Comparison of ENCODE assay signal across 21 cellular contexts in the genomic region with DNA sequence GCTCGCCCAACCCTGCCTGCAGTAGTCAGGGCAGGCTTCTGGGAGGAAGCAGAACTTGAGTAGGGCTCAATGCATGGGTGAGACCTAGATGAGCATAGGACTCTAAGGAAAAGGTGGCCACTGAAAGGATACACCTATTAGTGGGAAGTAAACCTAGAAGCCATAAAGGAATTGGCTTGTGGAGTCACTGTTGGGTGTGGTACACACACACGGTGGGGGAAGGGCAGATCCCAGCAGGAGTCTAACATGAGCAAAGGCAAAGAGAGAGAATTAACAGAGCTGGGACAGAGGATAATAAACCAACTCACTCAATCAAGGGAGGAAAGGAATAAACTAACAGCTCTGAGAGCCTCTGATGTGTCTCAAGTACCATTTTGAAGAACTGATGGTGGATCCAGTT.
"Had no signal": no experiment of that assay in that cellular context is flagged by ENCODE, and none has a peak within 500 bp of the region (broad histone marks: within the 10 kb centered on the region; RNA-seq: fewer than 3 reads in every experiment).

No MANE protein-coding gene starts in this region.

- H3K4me3 ChIP-seq: ascending aorta, lung, ovary, right lobe of liver had no signal

- H3K4me1 ChIP-seq: ascending aorta had no signal

- H3K27me3 ChIP-seq: ascending aorta, brain microvascular endothelial cell, ovary, right lobe of liver had no signal

- H3K27ac ChIP-seq: ascending aorta, brain microvascular endothelial cell, ovary, right lobe of liver, VCaP had no signal

- FAIRE-seq: islet of Langerhans had no signal

- H3K9me3 Mint-ChIP-seq: activated naive CD4-positive, alpha-beta T cell treated with anti-CD3 and anti-CD28 coated beads, Interleukin-2, amount 50 U/mL, for 72 hours; natural killer cell treated with Interleukin-12 subunit alpha and Interleukin-12 subunit beta and Interleukin-15 and Interleukin-18, amount 100 ng/mL, for 72 hours; T-cell; T-helper 2 cell treated with Interferon-gamma antibody and Interleukin-4, amounts not matched to agents 5 μg/mL and 100 μg/mL, for 36 hours had no signal

- H3K27me3 Mint-ChIP-seq: natural killer cell treated with Interleukin-12 subunit alpha and Interleukin-12 subunit beta and Interleukin-15 and Interleukin-18, amount 100 ng/mL, for 72 hours; T-cell had no signal

- H3K36me3 Mint-ChIP-seq: activated naive CD4-positive, alpha-beta T cell treated with anti-CD3 and anti-CD28 coated beads, Interleukin-2, amount 50 U/mL, for 72 hours; mesothelial cell of epicardium; natural killer cell treated with Interleukin-12 subunit alpha and Interleukin-12 subunit beta and Interleukin-15 and Interleukin-18, amount 100 ng/mL, for 72 hours had no signal

- H3K27ac Mint-ChIP-seq: mesothelial cell of epicardium; natural killer cell treated with Interleukin-12 subunit alpha and Interleukin-12 subunit beta and Interleukin-15 and Interleukin-18, amount 100 ng/mL, for 72 hours; T-cell; T-helper 2 cell treated with Interferon-gamma antibody and Interleukin-4, amounts not matched to agents 5 μg/mL and 100 μg/mL, for 36 hours had no signal

- H3K4me3 Mint-ChIP-seq: mesothelial cell of epicardium; natural killer cell treated with Interleukin-12 subunit alpha and Interleukin-12 subunit beta and Interleukin-15 and Interleukin-18, amount 100 ng/mL, for 72 hours; T-cell; T-helper 2 cell treated with Interferon-gamma antibody and Interleukin-4, amounts not matched to agents 5 μg/mL and 100 μg/mL, for 36 hours had no signal

- ATAC-seq: activated naive CD4-positive, alpha-beta T cell treated with anti-CD3 and anti-CD28 coated beads, Interleukin-2, amount 50 U/mL, for 72 hours; natural killer cell treated with Interleukin-12 subunit alpha and Interleukin-12 subunit beta and Interleukin-15 and Interleukin-18, amount 100 ng/mL, for 72 hours; right lobe of liver; SK-N-SH treated with all-trans-retinoic acid at 6 μM for 48 hours; T-cell had no signal

- H3K9me3 ChIP-seq: ascending aorta, ovary, right lobe of liver had no signal

- H3K36me3 ChIP-seq: ascending aorta, brain microvascular endothelial cell, ovary, right lobe of liver had no signal

- DNase-seq: activated CD4-positive, alpha-beta T cell treated with anti-CD3 and anti-CD28 coated beads for 1 hour; activated CD4-positive, alpha-beta T cell treated with anti-CD3 and anti-CD28 coated beads, Interleukin-2, amount 50 U/mL, for 1 hour; activated T-cell treated with anti-CD3 and anti-CD28 coated beads, Interleukin-2, amount 50 U/mL, for 1 hour; brain microvascular endothelial cell; caudate nucleus; effector memory CD4-positive, alpha-beta T cell; foreskin melanocyte; ovary; right lobe of liver; stimulated activated CD4-positive, alpha-beta T cell treated with anti-CD3 and anti-CD28 coated beads, Interleukin-4, amount 100 ng/mL, for 1 hour; stimulated activated naive CD4-positive, alpha-beta T cell treated with Interleukin-2 at 50 U/mL for 16 hours; T-cell had no signal
